Comparison of ENCODE assay signal across 9 cellular contexts in genomic region chr3:185688808-185689207, GRCh38.
DNase-seq lines count a peak whose midpoint lies in the region; ATAC-seq and TF ChIP-seq lines count a peak whose summit lies in the region.
"Had no signal": no experiment of that assay in that cellular context is flagged by ENCODE, and none has a peak within 500 bp of the region (broad histone marks: within the 10 kb centered on the region; RNA-seq: fewer than 3 reads in every experiment).

No MANE protein-coding gene starts in this region.

- no peak overlapping the region for H3K4me3 ChIP-seq in HFF-Myc (replicated peaks; ENCODE audit: low read depth, low read length)

- no peaks in the 10 kb centered on the region for H3K36me3 Mint-ChIP-seq in activated T-helper 17 cell treated with anti-CD3 and anti-CD28 coated beads, Interleukin-2, amount 50 U/mL, for 72 hours (ENCODE audit: low read depth)
- H3K36me3 Mint-ChIP-seq: stimulated activated naive B cell treated with anti-CD40 and anti-IgM and Interleukin-4, amounts not matched to agents 10 μg/mL and 1 μg/mL and 100 μg/mL, for 72 hours had no signal

- no peak overlapping the region for H3K4me3 Mint-ChIP-seq in activated T-helper 17 cell treated with anti-CD3 and anti-CD28 coated beads, Interleukin-2, amount 50 U/mL, for 72 hours
- H3K4me3 Mint-ChIP-seq: stimulated activated naive B cell treated with anti-CD40 and anti-IgM and Interleukin-4, amounts not matched to agents 10 μg/mL and 1 μg/mL and 100 μg/mL, for 72 hours had no signal

- no peaks in the 10 kb centered on the region for H3K9me3 Mint-ChIP-seq in activated T-helper 17 cell treated with anti-CD3 and anti-CD28 coated beads, Interleukin-2, amount 50 U/mL, for 72 hours
- H3K9me3 Mint-ChIP-seq: stimulated activated naive B cell treated with anti-CD40 and anti-IgM and Interleukin-4, amounts not matched to agents 10 μg/mL and 1 μg/mL and 100 μg/mL, for 72 hours had no signal

- no peak overlapping the region for H3K27ac Mint-ChIP-seq in activated T-helper 17 cell treated with anti-CD3 and anti-CD28 coated beads, Interleukin-2, amount 50 U/mL, for 72 hours
- H3K27ac Mint-ChIP-seq: stimulated activated naive B cell treated with anti-CD40 and anti-IgM and Interleukin-4, amounts not matched to agents 10 μg/mL and 1 μg/mL and 100 μg/mL, for 72 hours had no signal

- DNase-seq in ACHN (peak; percentile 93), HFF-Myc (ENCODE audit: extremely low read depth, low read depth) (peak; percentile 87), kidney tubule cell (ENCODE audit: low spot score) (peak; percentile 94), NCI-H446 treated with DMSO at 0.1 percent for 48 hours (lab: John Stamatoyannopoulos, UW) (no peak), NCI-H82 treated with DMSO at 0.1 percent for 48 hours (lab: John Stamatoyannopoulos, UW; ENCODE audit: unreplicated experiment) (no peak), NAMALWA (ENCODE audit: low spot score) (no peak)
- DNase-seq: stimulated activated naive B cell treated with anti-CD40 and anti-IgM and Interleukin-4, amounts not matched to agents 10 μg/mL and 1 μg/mL and 100 μg/mL, for 72 hours had no signal

- ATAC-seq in activated T-helper 17 cell treated with anti-CD3 and anti-CD28 coated beads, Interleukin-2, amount 50 U/mL, for 72 hours (replicated peaks) = peak; percentile 89
- no peak for ATAC-seq in HG02678 (IDR thresholded peaks at IDR 0.05; ENCODE audit: unreplicated experiment)
- ATAC-seq: stimulated activated naive B cell treated with anti-CD40 and anti-IgM and Interleukin-4, amounts not matched to agents 10 μg/mL and 1 μg/mL and 100 μg/mL, for 72 hours had no signal

- in situ Hi-C loops in ACHN (cut with HindIII; ENCODE audit: low pct_ligation_motif_present, low pct_unique_long_range_greater_than_20kb, low sequenced_read_pairs) = no loop called here

- H3K4me1 Mint-ChIP-seq in activated T-helper 17 cell treated with anti-CD3 and anti-CD28 coated beads, Interleukin-2, amount 50 U/mL, for 72 hours = no peaks in the 10 kb centered on the region
- H3K4me1 Mint-ChIP-seq: stimulated activated naive B cell treated with anti-CD40 and anti-IgM and Interleukin-4, amounts not matched to agents 10 μg/mL and 1 μg/mL and 100 μg/mL, for 72 hours had no signal

- no peak for TF ChIP-seq CTCF in HFF-Myc (IDR thresholded peaks at IDR 0.05; ENCODE audit: low read depth, low read length, missing control alignments)

- H3K27me3 Mint-ChIP-seq in activated T-helper 17 cell treated with anti-CD3 and anti-CD28 coated beads, Interleukin-2, amount 50 U/mL, for 72 hours = peaks cover 7% of the 10 kb centered on the region
- H3K27me3 Mint-ChIP-seq: stimulated activated naive B cell treated with anti-CD40 and anti-IgM and Interleukin-4, amounts not matched to agents 10 μg/mL and 1 μg/mL and 100 μg/mL, for 72 hours had no signal

Comparison
In these comparisons a context has a peak if more than half of its experiments do, and no peak if none do; other contexts are left out.
1. DNase-seq: peak in ACHN (single experiment), HFF-Myc (single experiment) and kidney tubule cell (single experiment); none in NCI-H446 treated with DMSO at 0.1 percent for 48 hours (single experiment), NCI-H82 treated with DMSO at 0.1 percent for 48 hours (single experiment) and NAMALWA (single experiment).